Comparison of ENCODE assay signal across 8 cellular contexts in the genomic region with DNA sequence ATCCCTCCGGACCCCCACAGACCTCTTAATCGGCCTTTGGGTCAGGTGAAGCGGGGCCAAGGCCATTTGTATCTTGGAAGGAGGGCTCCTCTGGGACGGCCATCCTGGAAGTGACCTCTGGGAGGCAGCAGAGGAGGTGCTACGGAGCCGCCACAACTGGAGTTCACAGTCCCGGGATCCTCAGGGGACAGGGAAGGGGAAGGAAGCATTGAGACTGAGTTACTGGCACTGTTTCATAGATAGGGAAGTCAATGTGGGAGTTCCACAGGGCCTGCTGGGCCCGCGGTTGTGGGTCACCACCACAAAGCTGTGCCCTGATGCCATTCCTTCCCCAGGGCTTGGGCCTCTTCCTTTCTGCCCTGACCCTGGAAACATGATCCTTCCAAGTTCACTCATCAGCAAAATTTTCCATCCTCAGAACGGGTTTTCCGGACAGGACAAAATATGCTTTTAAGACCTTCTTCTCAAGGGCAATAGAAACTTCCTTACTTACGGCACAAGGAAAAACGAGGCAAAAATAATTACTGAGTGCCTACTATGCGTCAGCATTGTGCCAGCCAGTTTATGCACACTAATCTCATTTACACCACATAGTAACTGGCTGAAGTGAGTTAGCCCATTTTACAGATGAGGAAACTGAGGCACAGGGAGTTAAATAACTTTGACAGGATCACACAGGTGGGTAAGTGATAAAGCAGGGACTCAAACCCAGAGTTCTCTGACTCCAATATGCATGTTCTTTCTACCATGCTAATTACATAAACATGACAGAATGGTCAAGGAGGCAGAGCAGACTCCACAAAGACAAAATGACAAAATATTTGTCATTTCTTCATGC.
DNase-seq lines count a peak whose midpoint lies in the region; ATAC-seq, FAIRE-seq and TF ChIP-seq lines count a peak whose summit lies in the region.

No MANE protein-coding gene starts in this region.

- H3K4me3 ChIP-seq in IMR-90 (ENCODE audit: insufficient read depth, low read depth, low read length) (no peak overlapping the region), bronchial epithelial cell (ENCODE audit: low read depth, low read length) (no peak overlapping the region), left lung (no peak overlapping the region)

- dilution Hi-C loops in IMR-90 (cut with HindIII; ENCODE audit: low sequenced_read_pairs, unreplicated experiment), result no loop called here

- peak; percentile 99 for ATAC-seq in IMR-90 (ENCODE audit: low read depth)
- ATAC-seq in left lung, result peak; percentile 96
- ATAC-seq in GM19324 (IDR thresholded peaks at IDR 0.05; ENCODE audit: low FRiP score, unreplicated experiment), result no peak
- no peak for ATAC-seq in HG02642 (IDR thresholded peaks at IDR 0.05; ENCODE audit: poor library complexity, unreplicated experiment)

- no peak overlapping the region for H2BK120ac ChIP-seq in IMR-90 (ENCODE audit: low read depth, low read length)

- H3K4ac ChIP-seq in IMR-90 (ENCODE audit: low read depth, low read length), result no peak overlapping the region

- no peak overlapping the region for H3K27ac ChIP-seq in IMR-90 (ENCODE audit: insufficient read depth, low read length)
- H3K27ac ChIP-seq in left lung, result no peak overlapping the region

- H3K23ac ChIP-seq in IMR-90 (ENCODE audit: low read depth, low read length), result no peak overlapping the region

- no peaks in the 10 kb centered on the region for H3K4me1 ChIP-seq in IMR-90 (ENCODE audit: control insufficient read depth, insufficient read depth, low read length)
- H3K4me1 ChIP-seq in left lung, result no peaks in the 10 kb centered on the region

- no peak overlapping the region for H3K56ac ChIP-seq in IMR-90 (ENCODE audit: extremely low read depth, insufficient read depth, low read length)

- no peaks in the 10 kb centered on the region for H3K9me3 ChIP-seq in IMR-90 (ENCODE audit: control insufficient read depth, insufficient read depth, low read length)
- H3K9me3 ChIP-seq in left lung, result no peaks in the 10 kb centered on the region

- H3K36me3 ChIP-seq in IMR-90 (ENCODE audit: control insufficient read depth, insufficient read depth, low read length) (no peaks in the 10 kb centered on the region), bronchial epithelial cell (ENCODE audit: control insufficient read depth, insufficient read depth, low read length) (no peaks in the 10 kb centered on the region), left lung (no peaks in the 10 kb centered on the region)

- in situ Hi-C loops in ACHN (cut with HindIII; ENCODE audit: low pct_ligation_motif_present, low pct_unique_long_range_greater_than_20kb, low sequenced_read_pairs), result no loop called here
- in situ Hi-C loops in IMR-90 (cut with MboI; ENCODE audit: low sequenced_read_pairs), result loop anchor here (5.0 kb wide), 1 partner anchor 127 kb away; no protein-coding TSS in a partner anchor

- H3K18ac ChIP-seq in IMR-90 (ENCODE audit: low read depth, low read length), result no peak overlapping the region

- peak; percentile 86 for TF ChIP-seq CTCF in IMR-90 (conservative IDR thresholded peaks at IDR 0.05; ENCODE audit: low read depth, low read length)
- peak; percentile 87 for TF ChIP-seq CTCF in bronchial epithelial cell (IDR thresholded peaks at IDR 0.05; ENCODE audit: insufficient read depth, low read length, severe bottlenecking)
- TF ChIP-seq CTCF in left lung (IDR thresholded peaks at IDR 0.05), result peak; percentile 43 to 55

- FAIRE-seq in bronchial epithelial cell (lab: Jason Lieb, UNC), result no peak

- no peak overlapping the region for H2BK20ac ChIP-seq in IMR-90 (ENCODE audit: low read depth, low read length)

- peak; percentile 94 for TF ChIP-seq RAD21 in IMR-90 (IDR thresholded peaks at IDR 0.05; ENCODE audit: low read length)

- H3K4me2 ChIP-seq in IMR-90 (ENCODE audit: low read depth, low read length), result no peak overlapping the region

- intact Hi-C loops in IMR-90 (cut with micrococcal nuclease), result loop anchor here (1.0 kb wide), 3 partner anchors 111 to 171 kb away; no protein-coding TSS in a partner anchor
- intact Hi-C loops in left lung (cut with DNase I), result no loop called here

- no peaks in the 10 kb centered on the region for H3K79me1 ChIP-seq in IMR-90 (ENCODE audit: low read depth in 1 of 2, low read length in 2 of 2)

- no peaks in the 10 kb centered on the region for H4K20me1 ChIP-seq in IMR-90 (ENCODE audit: insufficient read depth, low read length)

- H4K5ac ChIP-seq in IMR-90 (ENCODE audit: low read depth, low read length), result no peak overlapping the region

- H4K91ac ChIP-seq in IMR-90 (ENCODE audit: insufficient read depth, low read depth, low read length), result no peak overlapping the region

- BruUV-seq in IMR-90 (replicated peaks; lab: Mats Ljungman, UMichigan), result no TSS peak

- no peaks in the 10 kb centered on the region for H3K9me1 ChIP-seq in IMR-90 (ENCODE audit: insufficient read depth, low read length)

- H3K27me3 ChIP-seq in IMR-90 (ENCODE audit: control insufficient read depth, insufficient read depth, low read length) (peaks cover 23% of the 10 kb centered on the region), bronchial epithelial cell (ENCODE audit: control insufficient read depth, insufficient read depth, low read length) (peaks cover 2% of the 10 kb centered on the region), left lung (no peaks in the 10 kb centered on the region)

- H2AK5ac ChIP-seq in IMR-90 (ENCODE audit: low read depth, low read length), result no peak overlapping the region

- no peak overlapping the region for H4K8ac ChIP-seq in IMR-90 (ENCODE audit: low read depth in 2 of 2, low read length in 2 of 2)

- no peak overlapping the region for H3K9ac ChIP-seq in IMR-90 (ENCODE audit: low read depth, low read length)

- H2AK9ac ChIP-seq in IMR-90 (replicated peaks; ENCODE audit: low read depth, low read length, poor library complexity), result peak overlapping the region; percentile 70

- H3K14ac ChIP-seq in IMR-90 (replicated peaks; ENCODE audit: low read depth, low read length), result no peak overlapping the region

- WGBS in IMR-90 (ENCODE audit: extremely low coverage in 2 of 2, insufficient read length in 1 of 2), 2 experiments, result 20% methylated on average over 2 of the region's 14 CpGs; no CpG with 5 or more reads in 1 of the 2 experiments

- no peak overlapping the region for H2BK5ac ChIP-seq in IMR-90 (ENCODE audit: low read depth, low read length, poor library complexity, severe bottlenecking)

- CTCF ChIA-PET in IMR-90 (lab: Yijun Ruan, JAX), result interaction anchor here (0.6 to 3.2 kb wide), 7 partner anchors 9 to 145 kb away, joined by 3 to 24 read pairs (median 4); partner anchors contain the start of gene UNC5CL

- POLR2A ChIA-PET in IMR-90 (lab: Charles Lee; ENCODE audit: unreplicated experiment), result no interaction called here

- no peak overlapping the region for H2BK15ac ChIP-seq in IMR-90 (ENCODE audit: low read depth, low read length)

- 0 out of 2 replicates have a peak, but pooled peaks have one; percentile 40 for TF ChIP-seq POLR2A in IMR-90 (IDR thresholded peaks at IDR 0.05; ENCODE audit: low read depth, low read length)

- peak overlapping the region; percentile 90 for H2AFZ ChIP-seq in IMR-90 (replicated peaks; ENCODE audit: low read length, poor library complexity)

- peak; percentile 78 for DNase-seq in ACHN
- peak; percentile 54 for DNase-seq in IMR-90
- DNase-seq in bronchial epithelial cell (ENCODE audit: low read depth), result peak; percentile 49
- DNase-seq in left lung, result peak; percentile 53 to 77
- DNase-seq in activated CD8-positive, alpha-beta memory T cell treated with anti-CD3 and anti-CD28 coated beads for 24 hours, result no peak
- DNase-seq in NCI-H2107 (lab: John Stamatoyannopoulos, UW), result no peak

TF ChIP-seq in IMR-90, 13 proteins besides CTCF, POLR2A, EP300 and RAD21:
- TF ChIP-seq RFX5 (IDR thresholded peaks at IDR 0.05; ENCODE audit: low read depth, low read length) (no peak), SMC3 (IDR thresholded peaks at IDR 0.05; ENCODE audit: low read depth, low read length) (peak; percentile 93)

Comparison
In these comparisons a context has a peak if more than half of its experiments do, and no peak if none do; other contexts are left out.
1. DNase-seq: peak in ACHN (single experiment), IMR-90 (single experiment), bronchial epithelial cell (single experiment) and left lung (2 of 2); none in activated CD8-positive, alpha-beta memory T cell treated with anti-CD3 and anti-CD28 coated beads for 24 hours (single experiment) and NCI-H2107 (single experiment).
2. ATAC-seq: peak in IMR-90 (single experiment) and left lung (single experiment); none in GM19324 (single experiment) and HG02642 (single experiment).
3. Peak in every context shown above with its lines, with median percentiles within 50 percentile points of each other: CTCF ChIP-seq.